Comparison of ENCODE assay signal across 30 cellular contexts in genomic region chr5:22549876-22550671, GRCh38.
"Had no signal": no experiment of that assay in that cellular context is flagged by ENCODE, and none has a peak within 500 bp of the region (broad histone marks: within the 10 kb centered on the region; RNA-seq: fewer than 3 reads in every experiment).

No MANE protein-coding gene starts in this region.

- H3K4me2 ChIP-seq: PC-9 had no signal

- H3K4me1 ChIP-seq: SJCRH30 had no signal

- ATAC-seq: activated CD8-positive, alpha-beta T cell treated with anti-CD3 and anti-CD28 coated beads for 36 hours; activated T-cell treated with anti-CD3 and anti-CD28 coated beads, Interleukin-2, amount 50 U/mL, for 72 hours; activated T-helper 17 cell treated with anti-CD3 and anti-CD28 coated beads, Interleukin-2, amount 50 U/mL, for 72 hours had no signal

- H3K27me3 ChIP-seq: brain microvascular endothelial cell, SJCRH30 had no signal

- H2AFZ ChIP-seq: PC-9 had no signal

- H3K9me3 ChIP-seq: SJCRH30 had no signal

- H3K4me3 ChIP-seq: PC-9, SJCRH30, SK-N-MC had no signal

- H3K36me3 ChIP-seq: brain microvascular endothelial cell, SJCRH30 had no signal

- DNase-seq: activated CD4-positive, alpha-beta T cell treated with anti-CD3 and anti-CD28 coated beads, Interleukin-2, amount 10 ng/mL, durations not matched to agents 24 days and 14 days; activated CD4-positive, alpha-beta T cell treated with anti-CD3 and anti-CD28 coated beads, Interleukin-2, amount 50 U/mL, for 4 hours; activated CD8-positive, alpha-beta T cell treated with anti-CD3 and anti-CD28 coated beads for 36 hours; activated effector memory CD4-positive, alpha-beta T cell treated with anti-CD3 and anti-CD28 coated beads, Interleukin-2, amount 50 U/mL, for 16 hours; activated naive CD4-positive, alpha-beta T cell; activated naive CD4-positive, alpha-beta T cell treated with anti-CD3 and anti-CD28 coated beads, Interleukin-2, amount 50 U/mL, for 16 hours; activated naive CD8-positive, alpha-beta T cell treated with anti-CD3 and anti-CD28 coated beads for 36 hours; activated T-cell treated with anti-CD3 and anti-CD28 coated beads, Interleukin-2, amount 50 U/mL, for 1 hour; activated T-cell treated with anti-CD3 and anti-CD28 coated beads, Interleukin-2, amount 50 U/mL, for 72 hours; amniotic stem cell; aorta; brain microvascular endothelial cell; central memory CD4-positive, alpha-beta T cell; MM.1S; MV-4-11; NCI-H1092; NCI-H1436 treated with DMSO at 0.1 percent for 48 hours; NCI-H1694 treated with DMSO at 0.1 percent for 48 hours; NCI-H2029; NCI-H446; NCI-H510A treated with DMSO at 0.1 percent for 48 hours; NCI-H526 treated with DMSO at 0.1 percent for 48 hours; NCI-H774; NK-92 treated with Interleukin-12 subunit alpha and Interleukin-12 subunit beta, amount 100 ng/mL, for 24 hours; PC-9; Right ventricle myocardium superior; SJCRH30; T1000 had no signal

- H3K27ac ChIP-seq: brain microvascular endothelial cell, PC-9, SJCRH30, SK-N-MC had no signal
